ENCODE assay signal across 1 cellular context in the genomic region with DNA sequence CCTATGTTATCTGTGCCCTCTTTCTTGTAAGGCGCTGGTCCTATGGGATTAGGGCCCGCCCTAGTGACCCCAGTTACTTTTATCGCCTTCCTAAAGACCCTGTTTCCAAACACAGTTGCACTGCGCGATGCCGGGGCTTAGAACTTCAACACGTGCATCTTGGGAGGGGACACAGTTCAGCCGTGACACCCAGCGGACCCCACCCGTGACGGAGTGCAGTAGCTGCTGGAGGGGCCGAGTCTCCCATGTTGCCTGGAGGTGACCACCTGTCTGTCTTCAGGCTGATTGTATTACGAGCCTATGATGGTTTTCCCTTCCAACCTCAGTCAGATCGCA.
TF ChIP-seq lines count a peak whose summit lies in the region.

No MANE protein-coding gene starts in this region.

TF ChIP-seq in HepG2, 621 proteins besides CTCF, POLR2A, EP300 and RAD21 (continued from another document and continues in another):
- TF ChIP-seq, protein P1, sequence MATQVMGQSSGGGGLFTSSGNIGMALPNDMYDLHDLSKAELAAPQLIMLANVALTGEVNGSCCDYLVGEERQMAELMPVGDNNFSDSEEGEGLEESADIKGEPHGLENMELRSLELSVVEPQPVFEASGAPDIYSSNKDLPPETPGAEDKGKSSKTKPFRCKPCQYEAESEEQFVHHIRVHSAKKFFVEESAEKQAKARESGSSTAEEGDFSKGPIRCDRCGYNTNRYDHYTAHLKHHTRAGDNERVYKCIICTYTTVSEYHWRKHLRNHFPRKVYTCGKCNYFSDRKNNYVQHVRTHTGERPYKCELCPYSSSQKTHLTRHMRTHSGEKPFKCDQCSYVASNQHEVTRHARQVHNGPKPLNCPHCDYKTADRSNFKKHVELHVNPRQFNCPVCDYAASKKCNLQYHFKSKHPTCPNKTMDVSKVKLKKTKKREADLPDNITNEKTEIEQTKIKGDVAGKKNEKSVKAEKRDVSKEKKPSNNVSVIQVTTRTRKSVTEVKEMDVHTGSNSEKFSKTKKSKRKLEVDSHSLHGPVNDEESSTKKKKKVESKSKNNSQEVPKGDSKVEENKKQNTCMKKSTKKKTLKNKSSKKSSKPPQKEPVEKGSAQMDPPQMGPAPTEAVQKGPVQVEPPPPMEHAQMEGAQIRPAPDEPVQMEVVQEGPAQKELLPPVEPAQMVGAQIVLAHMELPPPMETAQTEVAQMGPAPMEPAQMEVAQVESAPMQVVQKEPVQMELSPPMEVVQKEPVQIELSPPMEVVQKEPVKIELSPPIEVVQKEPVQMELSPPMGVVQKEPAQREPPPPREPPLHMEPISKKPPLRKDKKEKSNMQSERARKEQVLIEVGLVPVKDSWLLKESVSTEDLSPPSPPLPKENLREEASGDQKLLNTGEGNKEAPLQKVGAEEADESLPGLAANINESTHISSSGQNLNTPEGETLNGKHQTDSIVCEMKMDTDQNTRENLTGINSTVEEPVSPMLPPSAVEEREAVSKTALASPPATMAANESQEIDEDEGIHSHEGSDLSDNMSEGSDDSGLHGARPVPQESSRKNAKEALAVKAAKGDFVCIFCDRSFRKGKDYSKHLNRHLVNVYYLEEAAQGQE (IDR thresholded peaks at IDR 0.05; ENCODE audit: borderline replicate concordance in 1 of 2, low read depth in 1 of 2, low read length in 2 of 2): no peak
- TF ChIP-seq ZNF430 (CRISPR knock-in tag; IDR thresholded peaks at IDR 0.05) (no peak), HCFC1 (IDR thresholded peaks at IDR 0.05; ENCODE audit: low read depth, low read length) (no peak), SNAI1 (CRISPR knock-in tag; IDR thresholded peaks at IDR 0.05; ENCODE audit: borderline replicate concordance) (no peak), FOSL1 (CRISPR knock-in tag; IDR thresholded peaks at IDR 0.05; ENCODE audit: borderline replicate concordance) (no peak), PRMT3 (CRISPR knock-in tag; IDR thresholded peaks at IDR 0.05; ENCODE audit: borderline replicate concordance, low read depth) (no peak), GTF2F1 (IDR thresholded peaks at IDR 0.05; ENCODE audit: low read length) (no peak), ZNF749 (CRISPR knock-in tag; IDR thresholded peaks at IDR 0.05; ENCODE audit: borderline replicate concordance) (0 out of 2 replicates have a peak, but pooled peaks have one; percentile 9), ZNF772 (CRISPR knock-in tag; IDR thresholded peaks at IDR 0.05) (no peak), TAF1 (CRISPR knock-in tag; IDR thresholded peaks at IDR 0.05) (peak; percentile 6; the same call in 1 of the 2 replicates), ATF7 (IDR thresholded peaks at IDR 0.05) (no peak), ATF7 (CRISPR knock-in tag; IDR thresholded peaks at IDR 0.05) (no peak), ZNF678 (CRISPR knock-in tag; IDR thresholded peaks at IDR 0.05) (peak; percentile 19; the same call in 1 of the 2 replicates), PCBP1 (IDR thresholded peaks at IDR 0.05; ENCODE audit: borderline replicate concordance, low read depth, low read length) (no peak), NONO (IDR thresholded peaks at IDR 0.05) (no peak), NONO (CRISPR knock-in tag; conservative IDR thresholded peaks at IDR 0.05) (0 out of 2 replicates have a peak, but pooled peaks have one; percentile 26), ZNF10 (CRISPR knock-in tag; IDR thresholded peaks at IDR 0.05; ENCODE audit: borderline replicate concordance, low read depth) (no peak), KAT2B (IDR thresholded peaks at IDR 0.05; ENCODE audit: borderline replicate concordance, low read depth, low read length) (no peak), ZNF124 (CRISPR knock-in tag; IDR thresholded peaks at IDR 0.05) (no peak), SATB2 (CRISPR knock-in tag; IDR thresholded peaks at IDR 0.05) (no peak), MYC (CRISPR knock-in tag; IDR thresholded peaks at IDR 0.05; ENCODE audit: borderline replicate concordance) (no peak), MAFK (conservative IDR thresholded peaks at IDR 0.05 in 1 of 2, IDR thresholded peaks at IDR 0.05 in 1 of 2; ENCODE audit: low read length in 2 of 2) (no peak), RNF2 (conservative IDR thresholded peaks at IDR 0.05; ENCODE audit: low read depth) (no peak), REL (CRISPR knock-in tag; conservative IDR thresholded peaks at IDR 0.05) (no peak), CREM (IDR thresholded peaks at IDR 0.05) (no peak), CREM (CRISPR knock-in tag; IDR thresholded peaks at IDR 0.05) (no peak), ZNF747 (CRISPR knock-in tag; IDR thresholded peaks at IDR 0.05; ENCODE audit: borderline replicate concordance) (0 out of 2 replicates have a peak, but pooled peaks have one; percentile 48), ZNF891 (CRISPR knock-in tag; IDR thresholded peaks at IDR 0.05) (no peak), ZNF567 (CRISPR knock-in tag; IDR thresholded peaks at IDR 0.05; ENCODE audit: borderline replicate concordance) (no peak), ZNF101 (CRISPR knock-in tag; IDR thresholded peaks at IDR 0.05; ENCODE audit: borderline replicate concordance, low read depth) (no peak), ZSCAN20 (CRISPR knock-in tag; IDR thresholded peaks at IDR 0.05; ENCODE audit: borderline replicate concordance) (no peak), ZNF343 (CRISPR knock-in tag; IDR thresholded peaks at IDR 0.05) (no peak; the same call in 1 of the 2 replicates), ZNF335 (CRISPR knock-in tag; IDR thresholded peaks at IDR 0.05) (no peak)
- TF ChIP-seq, protein P2, sequence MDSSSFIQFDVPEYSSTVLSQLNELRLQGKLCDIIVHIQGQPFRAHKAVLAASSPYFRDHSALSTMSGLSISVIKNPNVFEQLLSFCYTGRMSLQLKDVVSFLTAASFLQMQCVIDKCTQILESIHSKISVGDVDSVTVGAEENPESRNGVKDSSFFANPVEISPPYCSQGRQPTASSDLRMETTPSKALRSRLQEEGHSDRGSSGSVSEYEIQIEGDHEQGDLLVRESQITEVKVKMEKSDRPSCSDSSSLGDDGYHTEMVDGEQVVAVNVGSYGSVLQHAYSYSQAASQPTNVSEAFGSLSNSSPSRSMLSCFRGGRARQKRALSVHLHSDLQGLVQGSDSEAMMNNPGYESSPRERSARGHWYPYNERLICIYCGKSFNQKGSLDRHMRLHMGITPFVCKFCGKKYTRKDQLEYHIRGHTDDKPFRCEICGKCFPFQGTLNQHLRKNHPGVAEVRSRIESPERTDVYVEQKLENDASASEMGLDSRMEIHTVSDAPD (CRISPR knock-in tag; IDR thresholded peaks at IDR 0.05): no peak
- TF ChIP-seq, protein P3, sequence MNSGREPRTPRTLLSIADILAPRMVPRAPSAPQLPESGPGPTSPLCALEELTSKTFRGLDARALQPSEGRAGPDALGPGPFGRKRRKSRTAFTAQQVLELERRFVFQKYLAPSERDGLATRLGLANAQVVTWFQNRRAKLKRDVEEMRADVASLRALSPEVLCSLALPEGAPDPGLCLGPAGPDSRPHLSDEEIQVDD (CRISPR knock-in tag; IDR thresholded peaks at IDR 0.05; ENCODE audit: borderline replicate concordance): 0 out of 2 replicates have a peak, but pooled peaks have one; percentile 63
- TF ChIP-seq, protein P4, sequence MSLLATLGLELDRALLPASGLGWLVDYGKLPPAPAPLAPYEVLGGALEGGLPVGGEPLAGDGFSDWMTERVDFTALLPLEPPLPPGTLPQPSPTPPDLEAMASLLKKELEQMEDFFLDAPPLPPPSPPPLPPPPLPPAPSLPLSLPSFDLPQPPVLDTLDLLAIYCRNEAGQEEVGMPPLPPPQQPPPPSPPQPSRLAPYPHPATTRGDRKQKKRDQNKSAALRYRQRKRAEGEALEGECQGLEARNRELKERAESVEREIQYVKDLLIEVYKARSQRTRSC (CRISPR knock-in tag; IDR thresholded peaks at IDR 0.05; ENCODE audit: low read depth): no peak
- TF ChIP-seq, protein P5, sequence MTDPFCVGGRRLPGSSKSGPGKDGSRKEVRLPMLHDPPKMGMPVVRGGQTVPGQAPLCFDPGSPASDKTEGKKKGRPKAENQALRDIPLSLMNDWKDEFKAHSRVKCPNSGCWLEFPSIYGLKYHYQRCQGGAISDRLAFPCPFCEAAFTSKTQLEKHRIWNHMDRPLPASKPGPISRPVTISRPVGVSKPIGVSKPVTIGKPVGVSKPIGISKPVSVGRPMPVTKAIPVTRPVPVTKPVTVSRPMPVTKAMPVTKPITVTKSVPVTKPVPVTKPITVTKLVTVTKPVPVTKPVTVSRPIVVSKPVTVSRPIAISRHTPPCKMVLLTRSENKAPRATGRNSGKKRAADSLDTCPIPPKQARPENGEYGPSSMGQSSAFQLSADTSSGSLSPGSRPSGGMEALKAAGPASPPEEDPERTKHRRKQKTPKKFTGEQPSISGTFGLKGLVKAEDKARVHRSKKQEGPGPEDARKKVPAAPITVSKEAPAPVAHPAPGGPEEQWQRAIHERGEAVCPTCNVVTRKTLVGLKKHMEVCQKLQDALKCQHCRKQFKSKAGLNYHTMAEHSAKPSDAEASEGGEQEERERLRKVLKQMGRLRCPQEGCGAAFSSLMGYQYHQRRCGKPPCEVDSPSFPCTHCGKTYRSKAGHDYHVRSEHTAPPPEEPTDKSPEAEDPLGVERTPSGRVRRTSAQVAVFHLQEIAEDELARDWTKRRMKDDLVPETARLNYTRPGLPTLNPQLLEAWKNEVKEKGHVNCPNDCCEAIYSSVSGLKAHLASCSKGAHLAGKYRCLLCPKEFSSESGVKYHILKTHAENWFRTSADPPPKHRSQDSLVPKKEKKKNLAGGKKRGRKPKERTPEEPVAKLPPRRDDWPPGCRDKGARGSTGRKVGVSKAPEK (CRISPR knock-in tag; IDR thresholded peaks at IDR 0.05; ENCODE audit: borderline replicate concordance): no peak
- TF ChIP-seq, protein P6, sequence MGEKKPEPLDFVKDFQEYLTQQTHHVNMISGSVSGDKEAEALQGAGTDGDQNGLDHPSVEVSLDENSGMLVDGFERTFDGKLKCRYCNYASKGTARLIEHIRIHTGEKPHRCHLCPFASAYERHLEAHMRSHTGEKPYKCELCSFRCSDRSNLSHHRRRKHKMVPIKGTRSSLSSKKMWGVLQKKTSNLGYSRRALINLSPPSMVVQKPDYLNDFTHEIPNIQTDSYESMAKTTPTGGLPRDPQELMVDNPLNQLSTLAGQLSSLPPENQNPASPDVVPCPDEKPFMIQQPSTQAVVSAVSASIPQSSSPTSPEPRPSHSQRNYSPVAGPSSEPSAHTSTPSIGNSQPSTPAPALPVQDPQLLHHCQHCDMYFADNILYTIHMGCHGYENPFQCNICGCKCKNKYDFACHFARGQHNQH (CRISPR knock-in tag; IDR thresholded peaks at IDR 0.05): 0 out of 2 replicates have a peak, but pooled peaks have one; percentile 3
- TF ChIP-seq, protein P7, sequence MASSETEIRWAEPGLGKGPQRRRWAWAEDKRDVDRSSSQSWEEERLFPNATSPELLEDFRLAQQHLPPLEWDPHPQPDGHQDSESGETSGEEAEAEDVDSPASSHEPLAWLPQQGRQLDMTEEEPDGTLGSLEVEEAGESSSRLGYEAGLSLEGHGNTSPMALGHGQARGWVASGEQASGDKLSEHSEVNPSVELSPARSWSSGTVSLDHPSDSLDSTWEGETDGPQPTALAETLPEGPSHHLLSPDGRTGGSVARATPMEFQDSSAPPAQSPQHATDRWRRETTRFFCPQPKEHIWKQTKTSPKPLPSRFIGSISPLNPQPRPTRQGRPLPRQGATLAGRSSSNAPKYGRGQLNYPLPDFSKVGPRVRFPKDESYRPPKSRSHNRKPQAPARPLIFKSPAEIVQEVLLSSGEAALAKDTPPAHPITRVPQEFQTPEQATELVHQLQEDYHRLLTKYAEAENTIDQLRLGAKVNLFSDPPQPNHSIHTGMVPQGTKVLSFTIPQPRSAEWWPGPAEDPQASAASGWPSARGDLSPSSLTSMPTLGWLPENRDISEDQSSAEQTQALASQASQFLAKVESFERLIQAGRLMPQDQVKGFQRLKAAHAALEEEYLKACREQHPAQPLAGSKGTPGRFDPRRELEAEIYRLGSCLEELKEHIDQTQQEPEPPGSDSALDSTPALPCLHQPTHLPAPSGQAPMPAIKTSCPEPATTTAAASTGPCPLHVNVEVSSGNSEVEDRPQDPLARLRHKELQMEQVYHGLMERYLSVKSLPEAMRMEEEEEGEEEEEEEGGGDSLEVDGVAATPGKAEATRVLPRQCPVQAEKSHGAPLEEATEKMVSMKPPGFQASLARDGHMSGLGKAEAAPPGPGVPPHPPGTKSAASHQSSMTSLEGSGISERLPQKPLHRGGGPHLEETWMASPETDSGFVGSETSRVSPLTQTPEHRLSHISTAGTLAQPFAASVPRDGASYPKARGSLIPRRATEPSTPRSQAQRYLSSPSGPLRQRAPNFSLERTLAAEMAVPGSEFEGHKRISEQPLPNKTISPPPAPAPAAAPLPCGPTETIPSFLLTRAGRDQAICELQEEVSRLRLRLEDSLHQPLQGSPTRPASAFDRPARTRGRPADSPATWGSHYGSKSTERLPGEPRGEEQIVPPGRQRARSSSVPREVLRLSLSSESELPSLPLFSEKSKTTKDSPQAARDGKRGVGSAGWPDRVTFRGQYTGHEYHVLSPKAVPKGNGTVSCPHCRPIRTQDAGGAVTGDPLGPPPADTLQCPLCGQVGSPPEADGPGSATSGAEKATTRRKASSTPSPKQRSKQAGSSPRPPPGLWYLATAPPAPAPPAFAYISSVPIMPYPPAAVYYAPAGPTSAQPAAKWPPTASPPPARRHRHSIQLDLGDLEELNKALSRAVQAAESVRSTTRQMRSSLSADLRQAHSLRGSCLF (CRISPR knock-in tag; IDR thresholded peaks at IDR 0.05; ENCODE audit: borderline replicate concordance): no peak
- TF ChIP-seq, protein P8, sequence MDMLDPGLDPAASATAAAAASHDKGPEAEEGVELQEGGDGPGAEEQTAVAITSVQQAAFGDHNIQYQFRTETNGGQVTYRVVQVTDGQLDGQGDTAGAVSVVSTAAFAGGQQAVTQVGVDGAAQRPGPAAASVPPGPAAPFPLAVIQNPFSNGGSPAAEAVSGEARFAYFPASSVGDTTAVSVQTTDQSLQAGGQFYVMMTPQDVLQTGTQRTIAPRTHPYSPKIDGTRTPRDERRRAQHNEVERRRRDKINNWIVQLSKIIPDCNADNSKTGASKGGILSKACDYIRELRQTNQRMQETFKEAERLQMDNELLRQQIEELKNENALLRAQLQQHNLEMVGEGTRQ (IDR thresholded peaks at IDR 0.05; ENCODE audit: low read depth, low read length): no peak
- TF ChIP-seq, protein P8 (CRISPR knock-in tag; IDR thresholded peaks at IDR 0.05; ENCODE audit: borderline replicate concordance): no peak
- TF ChIP-seq, protein P9, sequence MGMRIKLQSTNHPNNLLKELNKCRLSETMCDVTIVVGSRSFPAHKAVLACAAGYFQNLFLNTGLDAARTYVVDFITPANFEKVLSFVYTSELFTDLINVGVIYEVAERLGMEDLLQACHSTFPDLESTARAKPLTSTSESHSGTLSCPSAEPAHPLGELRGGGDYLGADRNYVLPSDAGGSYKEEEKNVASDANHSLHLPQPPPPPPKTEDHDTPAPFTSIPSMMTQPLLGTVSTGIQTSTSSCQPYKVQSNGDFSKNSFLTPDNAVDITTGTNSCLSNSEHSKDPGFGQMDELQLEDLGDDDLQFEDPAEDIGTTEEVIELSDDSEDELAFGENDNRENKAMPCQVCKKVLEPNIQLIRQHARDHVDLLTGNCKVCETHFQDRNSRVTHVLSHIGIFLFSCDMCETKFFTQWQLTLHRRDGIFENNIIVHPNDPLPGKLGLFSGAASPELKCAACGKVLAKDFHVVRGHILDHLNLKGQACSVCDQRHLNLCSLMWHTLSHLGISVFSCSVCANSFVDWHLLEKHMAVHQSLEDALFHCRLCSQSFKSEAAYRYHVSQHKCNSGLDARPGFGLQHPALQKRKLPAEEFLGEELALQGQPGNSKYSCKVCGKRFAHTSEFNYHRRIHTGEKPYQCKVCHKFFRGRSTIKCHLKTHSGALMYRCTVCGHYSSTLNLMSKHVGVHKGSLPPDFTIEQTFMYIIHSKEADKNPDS (CRISPR knock-in tag; IDR thresholded peaks at IDR 0.05): 0 out of 2 replicates have a peak, but pooled peaks have one; percentile 22
